In the genomic region with DNA sequence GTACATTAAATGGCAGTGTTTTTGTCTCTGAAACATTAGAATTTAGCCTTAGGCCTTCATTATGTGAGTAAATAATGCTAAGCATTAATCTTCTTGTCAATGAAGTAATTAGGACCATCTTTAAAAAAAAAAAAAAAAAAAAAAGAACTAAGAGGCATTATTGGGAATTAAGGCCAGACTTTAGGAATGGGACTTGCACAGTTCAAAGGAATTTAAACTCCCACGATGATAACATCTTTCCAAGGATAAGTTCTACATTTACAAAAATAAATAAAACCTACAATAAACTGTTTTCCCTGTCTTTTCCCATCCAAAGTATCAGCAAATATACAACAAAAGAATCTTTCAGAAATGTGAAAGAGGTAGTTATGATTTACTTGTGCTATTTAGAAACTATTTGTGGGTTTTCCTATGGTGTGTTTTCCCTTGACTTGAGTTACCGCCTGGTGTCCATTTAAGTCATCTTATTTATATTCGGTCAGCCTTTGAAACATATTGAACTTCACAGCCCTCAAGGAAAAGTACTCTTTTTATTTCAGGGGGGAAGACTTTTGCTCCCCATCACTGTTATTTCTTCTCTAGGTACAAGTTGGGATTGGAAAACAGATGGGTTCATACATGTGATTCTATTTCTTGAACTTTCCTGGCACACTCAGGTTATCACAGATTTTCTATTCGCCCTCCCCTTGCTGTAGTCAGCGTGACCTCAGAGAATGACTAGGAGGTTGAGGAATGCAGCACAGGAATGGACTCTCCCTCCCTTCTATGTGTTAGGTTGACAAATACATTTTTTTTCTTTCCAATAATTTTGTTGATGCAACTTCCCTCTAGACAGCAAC, we compare ENCODE assay signal across 12 cellular contexts. TPM values are rescaled to one million over a fixed set of nuclear protein-coding genes. Genes with fewer than 3 reads are reported as not detected.
A peak's percentile ranks its signal among the peaks of the same experiment; 100 is the strongest.
DNase-seq lines count a peak whose midpoint lies in the region; ATAC-seq, FAIRE-seq and TF ChIP-seq lines count a peak whose summit lies in the region.
"Had no signal": no experiment of that assay in that cellular context is flagged by ENCODE, and none has a peak within 500 bp of the region (broad histone marks: within the 10 kb centered on the region; RNA-seq: fewer than 3 reads in every experiment).

No MANE protein-coding gene starts in this region.

- ATAC-seq in body of pancreas (peak; percentile 85), GM21390 (IDR thresholded peaks at IDR 0.05; ENCODE audit: unreplicated experiment) (no peak)

- H3K4me1 ChIP-seq in body of pancreas, result peaks cover 3% of the 10 kb centered on the region
- peaks cover 14% of the 10 kb centered on the region for H3K4me1 ChIP-seq in keratinocyte (ENCODE audit: control insufficient read depth, extremely low read depth, insufficient read depth, low read length)
- no peaks in the 10 kb centered on the region for H3K4me1 ChIP-seq in small intestine (ENCODE audit: control insufficient read depth in 2 of 2, insufficient read depth in 1 of 2, low read depth in 1 of 2, low read length in 1 of 2)

- H4K20me1 ChIP-seq in keratinocyte (ENCODE audit: control insufficient read depth, extremely low read depth, insufficient read depth, low read length), result no peaks in the 10 kb centered on the region
- H4K20me1 ChIP-seq: BLaER1 treated with 17β-estradiol and CSF1 and Interleukin-3, amounts not matched to agents 10 nM and 100 nM had no signal

- H2AFZ ChIP-seq in keratinocyte (ENCODE audit: control insufficient read depth, low read length), result peak overlapping the region; percentile 58

- no peak overlapping the region for H3K27ac Mint-ChIP-seq in glutamatergic neuron (ENCODE audit: unreplicated experiment)
- H3K27ac Mint-ChIP-seq: T-helper 1 cell treated with Interleukin-12 subunit alpha and Interleukin-12 subunit beta and Interleukin-4 antibody, amounts not matched to agents 30 μg/mL and 1 μg/mL, for 36 hours had no signal

- no peaks in the 10 kb centered on the region for H3K9me3 Mint-ChIP-seq in glutamatergic neuron (ENCODE audit: unreplicated experiment)

- H3K27me3 Mint-ChIP-seq in glutamatergic neuron (ENCODE audit: unreplicated experiment), result no peaks in the 10 kb centered on the region

- WGBS in body of pancreas, 2 donors, result 74 to 77% methylated on average over 5 of the region's 5 CpGs
- 80 to 85% (median 85%) methylated on average over 5 of the region's 5 CpGs for WGBS in small intestine, 3 donors

- H3K79me2 ChIP-seq in keratinocyte (ENCODE audit: control insufficient read depth, insufficient read depth, low read length), result no peaks in the 10 kb centered on the region

- no peaks in the 10 kb centered on the region for H3K27me3 ChIP-seq in body of pancreas
- H3K27me3 ChIP-seq in keratinocyte (ENCODE audit: control insufficient read depth, extremely low read depth, insufficient read depth, low read length), result no peaks in the 10 kb centered on the region
- no peaks in the 10 kb centered on the region for H3K27me3 ChIP-seq in small intestine (ENCODE audit: control insufficient read depth in 2 of 2, insufficient read depth in 2 of 2, low read length in 2 of 2)
- H3K27me3 ChIP-seq: BLaER1 treated with 17β-estradiol and CSF1 and Interleukin-3, amounts not matched to agents 10 nM and 100 nM had no signal

- no peaks in the 10 kb centered on the region for H3K36me3 ChIP-seq in body of pancreas (replicated peaks in 1 of 2; ENCODE audit: insufficient read depth in 1 of 2, low read depth in 2 of 2)
- no peaks in the 10 kb centered on the region for H3K36me3 ChIP-seq in keratinocyte (ENCODE audit: control insufficient read depth in 2 of 2, extremely low read depth in 1 of 2, insufficient read depth in 2 of 2, low read length in 2 of 2)
- H3K36me3 ChIP-seq in small intestine (ENCODE audit: control insufficient read depth in 2 of 2, insufficient read depth in 2 of 2, low read length in 2 of 2), result no peaks in the 10 kb centered on the region
- H3K36me3 ChIP-seq: BLaER1 treated with 17β-estradiol and CSF1 and Interleukin-3, amounts not matched to agents 10 nM and 100 nM had no signal

- intact Hi-C loops in body of pancreas (cut with DNase I), result no loop called here

- TF ChIP-seq POLR2A in body of pancreas (IDR thresholded peaks at IDR 0.05), result no peak

- H3K9ac ChIP-seq in keratinocyte (ENCODE audit: control insufficient read depth, extremely low read depth, insufficient read depth, low read length), result peak overlapping the region; percentile 18
- H3K9ac ChIP-seq: BLaER1 treated with 17β-estradiol and CSF1 and Interleukin-3, amounts not matched to agents 10 nM and 100 nM had no signal

- H3K9me1 ChIP-seq in keratinocyte (ENCODE audit: control insufficient read depth, extremely low read depth, insufficient read depth, low read length), result no peaks in the 10 kb centered on the region

- DNase-seq in A172 (ENCODE audit: low spot score) (peak; percentile 77), HS-27A (ENCODE audit: low read depth) (peak; percentile 90), body of pancreas (peak in 3 of 4 donors; percentile 28 to 45 (median 40)), keratinocyte (ENCODE audit: low read depth, low spot score) (peak; percentile 46), SHP77 treated with DMSO at 0.1 percent for 48 hours (lab: John Stamatoyannopoulos, UW) (no peak), glutamatergic neuron (no peak), small intestine (no peak)
- DNase-seq: midbrain, NCI-H2171 treated with DMSO at 0.1 percent for 48 hours had no signal

- peak overlapping the region; percentile 80 for H3K4me2 ChIP-seq in keratinocyte (ENCODE audit: control insufficient read depth, extremely low read depth, insufficient read depth, low read depth, low read length)

- H3K4me3 ChIP-seq in body of pancreas (no peak overlapping the region), keratinocyte (ENCODE audit: control insufficient read depth in 2 of 3, extremely low read depth in 1 of 3, insufficient read depth in 2 of 3, low read depth in 1 of 3, low read length in 3 of 3) (no peak overlapping the region), small intestine (ENCODE audit: low read depth in 1 of 2, low read length in 2 of 2) (no peak overlapping the region)
- H3K4me3 ChIP-seq: BLaER1 treated with 17β-estradiol and CSF1 and Interleukin-3, amounts not matched to agents 10 nM and 100 nM had no signal

- H3K4me1 Mint-ChIP-seq in glutamatergic neuron (ENCODE audit: low read depth, unreplicated experiment), result peaks cover 1% of the 10 kb centered on the region

- H3K9me3 ChIP-seq in body of pancreas (no peaks in the 10 kb centered on the region), keratinocyte (ENCODE audit: control insufficient read depth, low read depth, low read length) (no peaks in the 10 kb centered on the region), small intestine (ENCODE audit: control insufficient read depth, low read depth) (no peaks in the 10 kb centered on the region)
- H3K9me3 ChIP-seq: BLaER1 treated with 17β-estradiol and CSF1 and Interleukin-3, amounts not matched to agents 10 nM and 100 nM had no signal

- no peaks in the 10 kb centered on the region for H3K36me3 Mint-ChIP-seq in glutamatergic neuron (ENCODE audit: unreplicated experiment)

- peak; percentile 91 for FAIRE-seq in keratinocyte (lab: Jason Lieb, UNC)
- no peak for FAIRE-seq in small intestine (lab: Jason Lieb, UNC)

- dilution Hi-C loops in keratinocyte (cut with MboI; ENCODE audit: extremely low pct_ligation_motif_present, low sequenced_read_pairs), result no loop called here

- peak overlapping the region in 3 of 4 donors; percentile 40 to 68 (median 60) for H3K27ac ChIP-seq in body of pancreas
- H3K27ac ChIP-seq in keratinocyte (ENCODE audit: control insufficient read depth, insufficient read depth, low read length), result peak overlapping the region; percentile 61
- H3K27ac ChIP-seq in small intestine (ENCODE audit: low read depth in 1 of 2, low read length in 1 of 2), result no peak overlapping the region
- H3K27ac ChIP-seq: BLaER1 treated with 17β-estradiol and CSF1 and Interleukin-3, amounts not matched to agents 10 nM and 100 nM had no signal

- TF ChIP-seq CTCF in body of pancreas (IDR thresholded peaks at IDR 0.05), result no peak
- no peak for TF ChIP-seq CTCF in keratinocyte (optimal IDR thresholded peaks at IDR 0.05 in 1 of 3, IDR thresholded peaks at IDR 0.05 in 1 of 3, conservative IDR thresholded peaks at IDR 0.05 in 1 of 3; ENCODE audit: extremely low read depth in 1 of 3, insufficient read depth in 2 of 3, low read length in 3 of 3)
- no peak for TF ChIP-seq CTCF in glutamatergic neuron (IDR thresholded peaks at IDR 0.05; ENCODE audit: partially characterized antibody, unreplicated experiment)

- H3K4me3 Mint-ChIP-seq in glutamatergic neuron (ENCODE audit: unreplicated experiment), result no peak overlapping the region
- H3K4me3 Mint-ChIP-seq: T-helper 1 cell treated with Interleukin-12 subunit alpha and Interleukin-12 subunit beta and Interleukin-4 antibody, amounts not matched to agents 30 μg/mL and 1 μg/mL, for 36 hours had no signal

RNA-seq across cellular contexts. Expression of a gene that starts 13.6 kb away (rescaled TPM):
- total RNA-seq in A172 (2014; rRNA removed; shearing (Covaris generic)), result 0.22 TPM in 1 of 2 replicates, not detected in the other
- total RNA-seq in body of pancreas (under 1 TPM in 1 of 2 donors, not detected in 1; 0.26 TPM), glutamatergic neuron (ENCODE audit: unreplicated experiment) (not detected)
- polyA plus RNA-seq in keratinocyte (not detected in 3 replicates), small intestine (under 1 TPM in 1 of 3 donors, not detected in 2; 0.22 TPM)
- not detected for polyA plus RNA-seq in keratinocyte (2011; ENCODE audit: low read depth)
- polyA plus RNA-seq in keratinocyte (2011; cell fraction: cytosol; rRNA removed), result not detected in 2 replicates
- polyA plus RNA-seq in keratinocyte (2011; cell fraction: nucleus; rRNA removed), result not detected in 2 replicates
- not detected in 2 replicates for polyA plus RNA-seq in keratinocyte (2012; ENCODE audit: low replicate concordance)
- polyA minus RNA-seq in keratinocyte, result not detected in 3 replicates
- not detected for polyA minus RNA-seq in keratinocyte (2011; cell fraction: cytosol; rRNA and poly(A)+ RNA removed)
- not detected in 2 replicates for polyA minus RNA-seq in keratinocyte (2011; cell fraction: nucleus; rRNA and poly(A)+ RNA removed)

Comparison
In these comparisons a context has a peak if more than half of its experiments do, and no peak if none do; other contexts are left out.
1. DNase-seq: peak in A172 (single experiment), HS-27A (single experiment), body of pancreas (3 of 4) and keratinocyte (single experiment); none in SHP77 treated with DMSO at 0.1 percent for 48 hours (single experiment), glutamatergic neuron (single experiment) and small intestine (single experiment).
2. H3K27ac ChIP-seq: peak in body of pancreas (3 of 4) and keratinocyte (single experiment); none in small intestine (0 of 2).